In genomic region chr11:44565746-44566558, GRCh38 we compare ENCODE assay signal across 8 cellular contexts. TPM values are rescaled to one million over a fixed set of nuclear protein-coding genes. Genes with fewer than 3 reads are reported as not detected.
DNase-seq lines count a peak whose midpoint lies in the region; ATAC-seq and TF ChIP-seq lines count a peak whose summit lies in the region.

No MANE protein-coding gene starts in this region.

- no peak for ATAC-seq in stimulated activated naive CD8-positive, alpha-beta T cell treated with anti-CD3 and anti-CD28 coated beads, Interleukin-15, amount 100 ng/mL, for 72 hours
- ATAC-seq in GM18909 (IDR thresholded peaks at IDR 0.05; ENCODE audit: poor library complexity, unreplicated experiment), result no peak
- no peak for ATAC-seq in HG03095 (IDR thresholded peaks at IDR 0.05; ENCODE audit: unreplicated experiment)

- no peaks in the 10 kb centered on the region for H3K36me3 ChIP-seq in hepatocyte (replicated peaks; ENCODE audit: insufficient read depth, low read depth)

- no peaks in the 10 kb centered on the region for H3K79me2 ChIP-seq in hepatocyte

- peaks cover 48% of the 10 kb centered on the region for H3K4me1 Mint-ChIP-seq in T-helper 2 cell treated with Interferon-gamma antibody and Interleukin-4, amounts not matched to agents 5 μg/mL and 100 μg/mL, for 36 hours (ENCODE audit: low read depth)
- H3K4me1 Mint-ChIP-seq in stimulated activated naive CD8-positive, alpha-beta T cell treated with anti-CD3 and anti-CD28 coated beads, Interleukin-15, amount 100 ng/mL, for 72 hours, result peaks cover 73% of the 10 kb centered on the region

- no peaks in the 10 kb centered on the region for H3K27me3 Mint-ChIP-seq in T-helper 2 cell treated with Interferon-gamma antibody and Interleukin-4, amounts not matched to agents 5 μg/mL and 100 μg/mL, for 36 hours (ENCODE audit: low read depth)
- no peaks in the 10 kb centered on the region for H3K27me3 Mint-ChIP-seq in stimulated activated naive CD8-positive, alpha-beta T cell treated with anti-CD3 and anti-CD28 coated beads, Interleukin-15, amount 100 ng/mL, for 72 hours

- H3K9me2 ChIP-seq in hepatocyte (replicated peaks; ENCODE audit: insufficient read depth), result no peaks in the 10 kb centered on the region

- 28% methylated on average over 26 of the region's 29 CpGs for WGBS in hepatocyte (ENCODE audit: low lambda C conversion rate, missing lambda C conversion rate)

- peak overlapping the region; percentile 81 for H3K4me3 Mint-ChIP-seq in T-helper 2 cell treated with Interferon-gamma antibody and Interleukin-4, amounts not matched to agents 5 μg/mL and 100 μg/mL, for 36 hours
- H3K4me3 Mint-ChIP-seq in stimulated activated naive CD8-positive, alpha-beta T cell treated with anti-CD3 and anti-CD28 coated beads, Interleukin-15, amount 100 ng/mL, for 72 hours, result peak overlapping the region; percentile 88 to 92

- no peaks in the 10 kb centered on the region for H4K20me1 ChIP-seq in hepatocyte (ENCODE audit: insufficient read depth, poor library complexity, severe bottlenecking)

- no peak for TF ChIP-seq CTCF in hepatocyte (IDR thresholded peaks at IDR 0.05; ENCODE audit: poor library complexity)

- H2AFZ ChIP-seq in hepatocyte, result peak overlapping the region; percentile 52

- no peaks in the 10 kb centered on the region for H3K9me3 ChIP-seq in hepatocyte (ENCODE audit: low read depth)

- peaks cover 31% of the 10 kb centered on the region for H3K4me1 ChIP-seq in hepatocyte (ENCODE audit: insufficient read depth)

- H3K4me3 ChIP-seq in hepatocyte, result peak overlapping the region; percentile 44

- H3K27ac ChIP-seq in hepatocyte, result peak overlapping the region; percentile 49

- peaks cover 22% of the 10 kb centered on the region for H3K36me3 Mint-ChIP-seq in T-helper 2 cell treated with Interferon-gamma antibody and Interleukin-4, amounts not matched to agents 5 μg/mL and 100 μg/mL, for 36 hours (ENCODE audit: low read depth)

- peak overlapping the region; percentile 89 for H3K4me2 ChIP-seq in hepatocyte

- no peaks in the 10 kb centered on the region for H3K9me3 Mint-ChIP-seq in T-helper 2 cell treated with Interferon-gamma antibody and Interleukin-4, amounts not matched to agents 5 μg/mL and 100 μg/mL, for 36 hours
- peaks cover 9 to 13% of the 10 kb centered on the region in 2 donors for H3K9me3 Mint-ChIP-seq in stimulated activated naive CD8-positive, alpha-beta T cell treated with anti-CD3 and anti-CD28 coated beads, Interleukin-15, amount 100 ng/mL, for 72 hours

- no peaks in the 10 kb centered on the region for H3K27me3 ChIP-seq in hepatocyte

- peak overlapping the region; percentile 92 for H3K27ac Mint-ChIP-seq in T-helper 2 cell treated with Interferon-gamma antibody and Interleukin-4, amounts not matched to agents 5 μg/mL and 100 μg/mL, for 36 hours
- H3K27ac Mint-ChIP-seq in stimulated activated naive CD8-positive, alpha-beta T cell treated with anti-CD3 and anti-CD28 coated beads, Interleukin-15, amount 100 ng/mL, for 72 hours, result peak overlapping the region; percentile 22 to 81

- no peak for DNase-seq in T-helper 2 cell treated with Interferon-gamma antibody and Interleukin-4, amounts not matched to agents 5 μg/mL and 100 μg/mL, for 36 hours (ENCODE audit: low spot score)
- DNase-seq in T-helper 2 cell, result no peak
- DNase-seq in SW480 (ENCODE audit: low spot score), result peak; percentile 37
- DNase-seq in hepatocyte (ENCODE audit: low spot score), result no peak
- DNase-seq in stimulated activated naive CD8-positive, alpha-beta T cell treated with anti-CD3 and anti-CD28 coated beads, Interleukin-15, amount 100 ng/mL, for 72 hours, result peak in 1 of 2 donors; percentile 23
- no peak for DNase-seq in nucleus accumbens (lab: John Stamatoyannopoulos, UW)

RNA-seq across cellular contexts. Expression of gene CD82, which starts 0.5 kb away (rescaled TPM):
- 32.8 and 38.7 TPM in 2 replicates for total RNA-seq in hepatocyte
- polyA plus RNA-seq in hepatocyte, result 157 and 202 TPM in 2 replicates
